ENCODE assay signal across 2 cellular contexts in genomic region chr7:139873593-139874374, GRCh38.
TF ChIP-seq lines count a peak whose summit lies in the region.

No MANE protein-coding gene starts in this region.

TF ChIP-seq in liver, 16 proteins besides CTCF, POLR2A, EP300 and RAD21:
- TF ChIP-seq NR2F2 (IDR thresholded peaks at IDR 0.05), result peak; percentile 64
- no peak for TF ChIP-seq RXRA (IDR thresholded peaks at IDR 0.05)
- no peak for TF ChIP-seq ATF3 (IDR thresholded peaks at IDR 0.05)
- no peak for TF ChIP-seq MAX (IDR thresholded peaks at IDR 0.05)
- no peak for TF ChIP-seq JUND (IDR thresholded peaks at IDR 0.05)
- TF ChIP-seq REST (IDR thresholded peaks at IDR 0.05), result no peak
- TF ChIP-seq YY1 (IDR thresholded peaks at IDR 0.05), result no peak
- no peak for TF ChIP-seq TAF1 (conservative IDR thresholded peaks at IDR 0.05)
- no peak for TF ChIP-seq HNF4A (conservative IDR thresholded peaks at IDR 0.05)
- TF ChIP-seq SP1 (IDR thresholded peaks at IDR 0.05), result peak; percentile 6
- TF ChIP-seq FOXA1 (IDR thresholded peaks at IDR 0.05), result no peak
- no peak for TF ChIP-seq FOXA2 (IDR thresholded peaks at IDR 0.05)

TF ChIP-seq in HepG2, 621 proteins besides CTCF, POLR2A, EP300 and RAD21:
- no peak for TF ChIP-seq SSRP1 (CRISPR knock-in tag; IDR thresholded peaks at IDR 0.05)
- no peak for TF ChIP-seq ELF1 (CRISPR knock-in tag; IDR thresholded peaks at IDR 0.05)
- TF ChIP-seq ZNF772 (CRISPR knock-in tag; IDR thresholded peaks at IDR 0.05), result no peak
- TF ChIP-seq MLX (CRISPR knock-in tag; IDR thresholded peaks at IDR 0.05), result no peak
- no peak for TF ChIP-seq ZNF800 (CRISPR knock-in tag; IDR thresholded peaks at IDR 0.05)
- TF ChIP-seq SRSF9 (IDR thresholded peaks at IDR 0.05; ENCODE audit: borderline replicate concordance, insufficient read depth, low read depth, low read length, poor library complexity, severe bottlenecking), result no peak
- no peak for TF ChIP-seq RORA (CRISPR knock-in tag; IDR thresholded peaks at IDR 0.05)
- TF ChIP-seq ZNF710 (CRISPR knock-in tag; IDR thresholded peaks at IDR 0.05; ENCODE audit: borderline replicate concordance), result no peak
- no peak for TF ChIP-seq ZNF768 (CRISPR knock-in tag; IDR thresholded peaks at IDR 0.05)
- TF ChIP-seq HMG20B (CRISPR knock-in tag; conservative IDR thresholded peaks at IDR 0.05), result no peak
- no peak for TF ChIP-seq ZNF3 (CRISPR knock-in tag; IDR thresholded peaks at IDR 0.05)
- TF ChIP-seq ZNF333 (CRISPR knock-in tag; IDR thresholded peaks at IDR 0.05; ENCODE audit: borderline replicate concordance), result no peak
- TF ChIP-seq ZNF720 (CRISPR knock-in tag; IDR thresholded peaks at IDR 0.05), result no peak
- TF ChIP-seq HOXA3 (CRISPR knock-in tag; IDR thresholded peaks at IDR 0.05), result no peak
- no peak for TF ChIP-seq SOX13 (IDR thresholded peaks at IDR 0.05)
- TF ChIP-seq SOX13 (CRISPR knock-in tag; conservative IDR thresholded peaks at IDR 0.05 in 1 of 2, IDR thresholded peaks at IDR 0.05 in 1 of 2), result no peak
- no peak for TF ChIP-seq ZNF10 (CRISPR knock-in tag; IDR thresholded peaks at IDR 0.05; ENCODE audit: borderline replicate concordance, low read depth)
- TF ChIP-seq ZC3H13 (CRISPR knock-in tag; IDR thresholded peaks at IDR 0.05), result no peak
- TF ChIP-seq ZSCAN12 (CRISPR knock-in tag; IDR thresholded peaks at IDR 0.05), result no peak
- no peak for TF ChIP-seq SNAPC5 (CRISPR knock-in tag; IDR thresholded peaks at IDR 0.05; ENCODE audit: borderline replicate concordance)
- TF ChIP-seq EED (CRISPR knock-in tag; IDR thresholded peaks at IDR 0.05), result no peak
TF ChIP-seq in HepG2: peak in this region for 0.
